ENCODE assay signal across 25 cellular contexts in genomic region chr20:23869520-23869919, GRCh38. TPM values are rescaled to one million over a fixed set of nuclear protein-coding genes. Genes with fewer than 3 reads are reported as not detected.
"Had no signal": no experiment of that assay in that cellular context is flagged by ENCODE, and none has a peak within 500 bp of the region (broad histone marks: within the 10 kb centered on the region; RNA-seq: fewer than 3 reads in every experiment).

No MANE protein-coding gene starts in this region.

- H3K4me3 Mint-ChIP-seq: activated CD4-positive, alpha-beta T cell treated with anti-CD3 and anti-CD28 coated beads, Interleukin-2, amount 10 ng/mL, durations not matched to agents 7 days and 5 days; activated CD8-positive, alpha-beta T cell treated with anti-CD3 and anti-CD28 coated beads, Interleukin-2, amount 10 ng/mL, durations not matched to agents 7 days and 5 days; activated naive CD4-positive, alpha-beta T cell treated with anti-CD3 and anti-CD28 coated beads, Interleukin-2, amount 50 U/mL, for 24 hours; brain; naive thymus-derived CD4-positive, alpha-beta T cell had no signal

- H3K4me3 ChIP-seq: pancreas, thyroid gland had no signal

- H3K4me1 ChIP-seq: foreskin keratinocyte, pancreas, thyroid gland had no signal

- DNase-seq: activated CD4-positive, alpha-beta T cell treated with anti-CD3 and anti-CD28 coated beads, Interleukin-2, amount 10 ng/mL, durations not matched to agents 7 days and 5 days; activated CD8-positive, alpha-beta T cell treated with anti-CD3 and anti-CD28 coated beads, Interleukin-2, amount 10 ng/mL, durations not matched to agents 7 days and 5 days; activated gamma-delta T cell treated with Interleukin-2 at 50 U/mL for 16 hours; aorta; foreskin keratinocyte; islet precursor cell; left cardiac atrium; naive thymus-derived CD4-positive, alpha-beta T cell; pancreas; right cardiac atrium; stimulated activated CD4-positive, alpha-beta T cell treated with anti-CD3 and anti-CD28 coated beads, Interleukin-4, amount 100 ng/mL, for 4 hours; stimulated activated naive CD8-positive, alpha-beta T cell treated with anti-CD3 and anti-CD28 coated beads, Interleukin-15, Interleukin-2, amounts not matched to agents 100 U/mL and 50 U/mL, for 24 hours; thyroid gland had no signal

- H3K27me3 ChIP-seq: pancreas, thyroid gland had no signal

- ATAC-seq: activated CD4-positive, CD25-positive, alpha-beta regulatory T cell treated with anti-CD3 and anti-CD28 coated beads, Interleukin-2, amount 50 U/mL, for 24 hours; activated CD8-positive, alpha-beta T cell treated with anti-CD3 and anti-CD28 coated beads, Interleukin-2, amount 10 ng/mL, durations not matched to agents 7 days and 5 days; foreskin keratinocyte; left cardiac atrium; naive thymus-derived CD4-positive, alpha-beta T cell; pancreas; right cardiac atrium; stimulated activated naive CD8-positive, alpha-beta T cell treated with anti-CD3 and anti-CD28 coated beads, Interleukin-15, Interleukin-2, amounts not matched to agents 100 U/mL and 50 U/mL, for 24 hours had no signal

- H3K36me3 Mint-ChIP-seq: activated naive CD4-positive, alpha-beta T cell treated with anti-CD3 and anti-CD28 coated beads, Interleukin-2, amount 50 U/mL, for 24 hours; brain; naive thymus-derived CD4-positive, alpha-beta T cell had no signal

- H3K27me3 Mint-ChIP-seq: activated CD4-positive, alpha-beta T cell treated with anti-CD3 and anti-CD28 coated beads, Interleukin-2, amount 10 ng/mL, durations not matched to agents 7 days and 5 days had no signal

- H3K36me3 ChIP-seq: neutrophil, pancreas, thyroid gland had no signal

- H3K27ac ChIP-seq: foreskin keratinocyte, neutrophil, pancreas, thyroid gland had no signal

- FAIRE-seq: pancreas had no signal

- H3K4me1 Mint-ChIP-seq: activated naive CD4-positive, alpha-beta T cell treated with anti-CD3 and anti-CD28 coated beads, Interleukin-2, amount 50 U/mL, for 24 hours; brain had no signal

- H3K27ac Mint-ChIP-seq: activated CD4-positive, alpha-beta T cell treated with anti-CD3 and anti-CD28 coated beads, Interleukin-2, amount 10 ng/mL, durations not matched to agents 7 days and 5 days; activated CD8-positive, alpha-beta T cell treated with anti-CD3 and anti-CD28 coated beads, Interleukin-2, amount 10 ng/mL, durations not matched to agents 7 days and 5 days; activated naive CD4-positive, alpha-beta T cell treated with anti-CD3 and anti-CD28 coated beads, Interleukin-2, amount 50 U/mL, for 24 hours; brain; naive thymus-derived CD4-positive, alpha-beta T cell had no signal

- H3K9me3 Mint-ChIP-seq: activated CD4-positive, alpha-beta T cell treated with anti-CD3 and anti-CD28 coated beads, Interleukin-2, amount 10 ng/mL, durations not matched to agents 7 days and 5 days; activated naive CD4-positive, alpha-beta T cell treated with anti-CD3 and anti-CD28 coated beads, Interleukin-2, amount 50 U/mL, for 24 hours; brain; naive thymus-derived CD4-positive, alpha-beta T cell had no signal

RNA-seq across cellular contexts. Expression of gene CST5, which starts 10.0 kb away (rescaled TPM):
- total RNA-seq: activated CD4-positive, alpha-beta T cell treated with anti-CD3 and anti-CD28 coated beads, Interleukin-2, amount 10 ng/mL, durations not matched to agents 7 days and 5 days; activated CD8-positive, alpha-beta T cell treated with anti-CD3 and anti-CD28 coated beads, Interleukin-2, amount 10 ng/mL, durations not matched to agents 7 days and 5 days; aorta; cardiac septum; chondrocyte; foreskin keratinocyte; left cardiac atrium; lower leg skin; mesenteric fat pad; naive thymus-derived CD4-positive, alpha-beta T cell; pulmonary artery endothelial cell; right cardiac atrium; subcutaneous adipose tissue; T-helper 2 cell treated with Interferon-gamma antibody and Interleukin-4, amounts not matched to agents 100 ng/mL and 5 ng/mL, for 36 hours; thyroid gland; ureter had no signal
- polyA plus RNA-seq: aorta; foreskin keratinocyte; naive thymus-derived CD4-positive, alpha-beta T cell; right cardiac atrium had no signal

RNA-seq across cellular contexts. Expression of gene CST2, which starts 43.0 kb away (rescaled TPM):
- total RNA-seq: activated CD4-positive, alpha-beta T cell treated with anti-CD3 and anti-CD28 coated beads, Interleukin-2, amount 10 ng/mL, durations not matched to agents 7 days and 5 days; activated CD8-positive, alpha-beta T cell treated with anti-CD3 and anti-CD28 coated beads, Interleukin-2, amount 10 ng/mL, durations not matched to agents 7 days and 5 days; cardiac septum; chondrocyte; foreskin keratinocyte; left cardiac atrium; lower leg skin; mesenteric fat pad; naive thymus-derived CD4-positive, alpha-beta T cell; pulmonary artery endothelial cell; right cardiac atrium; subcutaneous adipose tissue; T-helper 2 cell treated with Interferon-gamma antibody and Interleukin-4, amounts not matched to agents 100 ng/mL and 5 ng/mL, for 36 hours; thyroid gland; ureter had no signal
- polyA plus RNA-seq: aorta; foreskin keratinocyte; naive thymus-derived CD4-positive, alpha-beta T cell; right cardiac atrium had no signal
